In genomic region chr20:48912065-48912464, GRCh38 we compare ENCODE assay signal across 13 cellular contexts. TPM values are rescaled to one million over a fixed set of nuclear protein-coding genes. Genes with fewer than 3 reads are reported as not detected.
A peak's percentile ranks its signal among the peaks of the same experiment; 100 is the strongest.
DNase-seq lines count a peak whose midpoint lies in the region; ATAC-seq and TF ChIP-seq lines count a peak whose summit lies in the region.
"Had no signal": no experiment of that assay in that cellular context is flagged by ENCODE, and none has a peak within 500 bp of the region (broad histone marks: within the 10 kb centered on the region; RNA-seq: fewer than 3 reads in every experiment).

No MANE protein-coding gene starts in this region.

- no peak overlapping the region; a peak in 1 of 4 replicates for H3K27ac ChIP-seq in SK-N-SH (ENCODE audit: low read depth in 2 of 2, low read length in 1 of 2)
- H3K27ac ChIP-seq: lower lobe of right lung, skin epidermis had no signal

- H3K9ac ChIP-seq in SK-N-SH: no peak overlapping the region

- no peaks in the 10 kb centered on the region for H3K36me3 ChIP-seq in SK-N-SH (replicated peaks in 1 of 2; ENCODE audit: control insufficient read depth in 1 of 2, insufficient read depth in 2 of 2, low read length in 1 of 2)
- H3K36me3 ChIP-seq: lower lobe of right lung had no signal

- no peak overlapping the region for H3K4me3 Mint-ChIP-seq in activated T-helper 1 cell treated with anti-CD3 and anti-CD28 coated beads, Interleukin-12 subunit alpha, Interleukin-12 subunit beta, Interleukin-2, Interleukin-4 antibody, amounts not matched to agents 30 ng/mL and 10 ng/mL and 1 ng/mL, durations not matched to agents 14 hours and 24 hours and 36 hours
- H3K4me3 Mint-ChIP-seq: activated CD4-positive, alpha-beta memory T cell treated with anti-CD3 and anti-CD28 coated beads for 36 hours had no signal

- WGBS in SK-N-SH (ENCODE audit: low lambda C conversion rate): 45% methylated on average over 3 of the region's 4 CpGs

- H3K9me2 ChIP-seq in SK-N-SH: no peaks in the 10 kb centered on the region

- H3K4me2 ChIP-seq in SK-N-SH: no peak overlapping the region

- H3F3A ChIP-seq in SK-N-SH (replicated peaks; ENCODE audit: insufficient read depth): no peaks in the 10 kb centered on the region

- peak; percentile 33; the same call in 1 of the 3 replicates for TF ChIP-seq CTCF in GM12872 (IDR thresholded peaks at IDR 0.05; ENCODE audit: insufficient read depth, low read depth, low read length)
- TF ChIP-seq CTCF in SK-N-SH (IDR thresholded peaks at IDR 0.05): no peak

- intact Hi-C loops in sciatic nerve (cut with DNase I): no loop called here
- intact Hi-C loops in activated T-helper 1 cell treated with anti-CD3 and anti-CD28 coated beads, Interleukin-12 subunit alpha, Interleukin-12 subunit beta, Interleukin-2, Interleukin-4 antibody, amounts not matched to agents 30 ng/mL and 10 ng/mL and 1 ng/mL, durations not matched to agents 14 hours and 24 hours and 36 hours (cut with micrococcal nuclease): no loop called here

- H3K4me1 Mint-ChIP-seq in activated T-helper 1 cell treated with anti-CD3 and anti-CD28 coated beads, Interleukin-12 subunit alpha, Interleukin-12 subunit beta, Interleukin-2, Interleukin-4 antibody, amounts not matched to agents 30 ng/mL and 10 ng/mL and 1 ng/mL, durations not matched to agents 14 hours and 24 hours and 36 hours (ENCODE audit: low read depth): peaks cover 10% of the 10 kb centered on the region

- peaks cover 0 to 7% of the 10 kb centered on the region in 2 experiments; a peak in 1 of 4 replicates for H3K4me1 ChIP-seq in SK-N-SH (ENCODE audit: control insufficient read depth in 1 of 2, insufficient read depth in 2 of 2, low read depth in 1 of 2, low read length in 1 of 2)

- no peak overlapping the region for H3K4me3 ChIP-seq in SK-N-SH (ENCODE audit: low read depth in 2 of 2, low read length in 1 of 2)
- H3K4me3 ChIP-seq: lower lobe of right lung, skin epidermis had no signal

- no peaks in the 10 kb centered on the region for H3K9me3 ChIP-seq in SK-N-SH
- H3K9me3 ChIP-seq: lower lobe of right lung had no signal

- H3K27me3 Mint-ChIP-seq in activated T-helper 1 cell treated with anti-CD3 and anti-CD28 coated beads, Interleukin-12 subunit alpha, Interleukin-12 subunit beta, Interleukin-2, Interleukin-4 antibody, amounts not matched to agents 30 ng/mL and 10 ng/mL and 1 ng/mL, durations not matched to agents 14 hours and 24 hours and 36 hours (ENCODE audit: insufficient read depth): peaks cover 14% of the 10 kb centered on the region

- POLR2A ChIA-PET in SK-N-SH (lab: Yijun Ruan, JAX): no interaction called here

- no peak overlapping the region for H3K27ac Mint-ChIP-seq in activated T-helper 1 cell treated with anti-CD3 and anti-CD28 coated beads, Interleukin-12 subunit alpha, Interleukin-12 subunit beta, Interleukin-2, Interleukin-4 antibody, amounts not matched to agents 30 ng/mL and 10 ng/mL and 1 ng/mL, durations not matched to agents 14 hours and 24 hours and 36 hours
- H3K27ac Mint-ChIP-seq: activated CD4-positive, alpha-beta memory T cell treated with anti-CD3 and anti-CD28 coated beads for 36 hours had no signal

- no peaks in the 10 kb centered on the region for H3K79me2 ChIP-seq in SK-N-SH (ENCODE audit: insufficient read depth)

- TF ChIP-seq EP300 in SK-N-SH (IDR thresholded peaks at IDR 0.05; ENCODE audit: borderline replicate concordance in 1 of 2, low read depth in 1 of 2, low read length in 1 of 2): no peak

- H3K27me3 ChIP-seq in SK-N-SH (ENCODE audit: insufficient read depth): no peaks in the 10 kb centered on the region

- ATAC-seq in GM19468 (IDR thresholded peaks at IDR 0.05; ENCODE audit: extremely low read depth, unreplicated experiment): peak; percentile 88
- peak; percentile 83 for ATAC-seq in HG03066 (IDR thresholded peaks at IDR 0.05; ENCODE audit: low read depth, unreplicated experiment)
- no peak for ATAC-seq in sciatic nerve

- H3K36me3 Mint-ChIP-seq in activated T-helper 1 cell treated with anti-CD3 and anti-CD28 coated beads, Interleukin-12 subunit alpha, Interleukin-12 subunit beta, Interleukin-2, Interleukin-4 antibody, amounts not matched to agents 30 ng/mL and 10 ng/mL and 1 ng/mL, durations not matched to agents 14 hours and 24 hours and 36 hours (ENCODE audit: low read depth): no peaks in the 10 kb centered on the region

- no peak for TF ChIP-seq RAD21 in SK-N-SH (IDR thresholded peaks at IDR 0.05; ENCODE audit: low read length)

- no peak overlapping the region for H2AFZ ChIP-seq in SK-N-SH (ENCODE audit: low read depth)

- CTCF ChIA-PET in SK-N-SH (lab: Yijun Ruan, JAX): interaction anchor here (1.1 to 9.7 kb wide), 2 partner anchors 257 to 277 kb away, joined by 4 to 245 read pairs; no protein-coding TSS in a partner anchor

- no peaks in the 10 kb centered on the region for H4K20me1 ChIP-seq in SK-N-SH (ENCODE audit: insufficient read depth)

- no peak for DNase-seq in SK-N-SH
- no peak for DNase-seq in sciatic nerve (ENCODE audit: low spot score)
- DNase-seq in HCEC 1CT: no peak
- no peak for DNase-seq in activated T-helper 1 cell treated with anti-CD3 and anti-CD28 coated beads, Interleukin-12 subunit alpha, Interleukin-12 subunit beta, Interleukin-2, Interleukin-4 antibody, amounts not matched to agents 30 ng/mL and 10 ng/mL and 1 ng/mL, durations not matched to agents 14 hours and 24 hours and 36 hours (ENCODE audit: low spot score)
- no peak for DNase-seq in NCI-H2196 (lab: John Stamatoyannopoulos, UW; ENCODE audit: unreplicated experiment)
- DNase-seq: activated CD4-positive, alpha-beta memory T cell treated with anti-CD3 and anti-CD28 coated beads for 36 hours; GOT3; lower lobe of right lung; MV-4-11 had no signal

- H3K9me3 Mint-ChIP-seq in activated T-helper 1 cell treated with anti-CD3 and anti-CD28 coated beads, Interleukin-12 subunit alpha, Interleukin-12 subunit beta, Interleukin-2, Interleukin-4 antibody, amounts not matched to agents 30 ng/mL and 10 ng/mL and 1 ng/mL, durations not matched to agents 14 hours and 24 hours and 36 hours: peaks cover 11% of the 10 kb centered on the region

TF ChIP-seq in SK-N-SH, 30 proteins besides CTCF, POLR2A, EP300 and RAD21:
- no peak for TF ChIP-seq FOSL2 (IDR thresholded peaks at IDR 0.05; ENCODE audit: borderline replicate concordance, low read depth)
- TF ChIP-seq FOXJ3 (CRISPR knock-in tag; IDR thresholded peaks at IDR 0.05): 0 out of 2 replicates have a peak, but pooled peaks have one; percentile 21

RNA-seq across cellular contexts. Expression of gene ARFGEF2, which starts 9.4 kb away (rescaled TPM):
- polyA plus RNA-seq in SK-N-SH (2012; rRNA removed): 6.1 and 8.4 TPM in 2 replicates
- polyA plus RNA-seq in SK-N-SH (2012; cell fraction: cytosol; rRNA removed): 7.1 and 7.9 TPM in 2 replicates
- 8.4 and 16.0 TPM in 2 replicates for polyA plus RNA-seq in SK-N-SH (2012; cell fraction: nucleus; rRNA removed)
- 26.5 TPM for total RNA-seq in sciatic nerve
- 28.3 and 30.1 TPM in 2 replicates for total RNA-seq in activated T-helper 1 cell treated with anti-CD3 and anti-CD28 coated beads, Interleukin-12 subunit alpha, Interleukin-12 subunit beta, Interleukin-2, Interleukin-4 antibody, amounts not matched to agents 30 ng/mL and 10 ng/mL and 1 ng/mL, durations not matched to agents 14 hours and 24 hours and 36 hours
